Comparison of ENCODE assay signal across 8 cellular contexts in the genomic region with DNA sequence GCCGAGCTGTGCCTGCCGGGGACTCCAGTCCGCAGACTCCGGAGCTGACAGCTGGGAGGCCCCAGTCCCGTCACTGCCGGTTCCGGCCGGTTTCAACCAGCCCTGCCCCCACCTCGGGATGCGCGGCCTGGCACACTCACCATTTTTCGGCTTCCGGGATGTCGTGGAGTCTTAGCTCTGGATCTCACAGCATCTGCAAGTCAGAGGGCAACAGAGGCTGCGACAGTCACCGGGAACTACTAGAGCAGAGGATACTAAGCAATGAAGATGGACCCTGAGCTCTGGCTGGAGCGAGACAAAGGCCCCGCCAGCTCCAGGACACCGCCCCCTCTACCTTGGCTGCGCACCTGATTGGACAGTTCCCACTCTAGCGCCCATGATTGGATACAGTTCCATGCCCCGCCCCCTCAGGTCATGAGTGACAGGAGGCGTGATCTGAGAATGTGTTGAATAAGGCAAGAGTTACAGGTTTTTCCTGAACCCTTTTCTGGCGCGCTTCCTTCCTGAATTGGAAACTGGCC. TPM values are rescaled to one million over a fixed set of nuclear protein-coding genes. Genes with fewer than 3 reads are reported as not detected.
A peak's percentile ranks its signal among the peaks of the same experiment; 100 is the strongest.
DNase-seq lines count a peak whose midpoint lies in the region; ATAC-seq and TF ChIP-seq lines count a peak whose summit lies in the region.

A gene (minus strand): TSS at position 303 of the 521 bp plus-strand sequence. CDS start 160 bp downstream, at position 143.

- peaks cover 0 to 4% of the 10 kb centered on the region in 2 donors for H3K27me3 Mint-ChIP-seq in T-cell

- TF ChIP-seq CTCF in LNCaP clone FGC (IDR thresholded peaks at IDR 0.05; ENCODE audit: control insufficient read depth, extremely low read depth, insufficient read depth): no peak
- no peak for TF ChIP-seq CTCF in upper lobe of left lung (IDR thresholded peaks at IDR 0.05)

- ATAC-seq in GM21825 (IDR thresholded peaks at IDR 0.05; ENCODE audit: unreplicated experiment) (peak; percentile 95), T-cell (replicated peaks in 1 of 4) (peak; percentile 98 to 100 (median 100)), left ventricle myocardium superior (peak; percentile 99), upper lobe of left lung (ENCODE audit: low FRiP score in 2 of 2) (peak; percentile 99 to 100)

- H3K9me3 Mint-ChIP-seq in T-cell: no peaks in the 10 kb centered on the region

- CTCF ChIA-PET in T-cell (lab: Charles Lee): interaction anchor here in 1 of 2 donors (0.8 kb wide), 2 partner anchors 13 to 199 kb away, joined by 4 to 5 read pairs; no protein-coding TSS in a partner anchor

- peak within 1 kb of the TSS; percentile 73 for H3K4me3 ChIP-seq in LNCaP clone FGC (ENCODE audit: low read depth, low read length)
- peak within 1 kb of the TSS; percentile 48 to 86 (median 76) for H3K4me3 ChIP-seq in upper lobe of left lung

- no peaks in the 10 kb centered on the region for H3K27me3 ChIP-seq in upper lobe of left lung

- H3K9me3 ChIP-seq in upper lobe of left lung: no peaks in the 10 kb centered on the region

- peaks cover under 1% of the 10 kb centered on the region for H3K36me3 Mint-ChIP-seq in T-cell

- 1 to 5% methylated on average over 5 to 19 of the region's 25 CpGs for WGBS in upper lobe of left lung, 2 donors

- peak; percentile 96 for DNase-seq in DMS79 (lab: John Stamatoyannopoulos, UW)
- DNase-seq in LNCaP clone FGC (ENCODE audit: low read depth): peak; percentile 97
- DNase-seq in T-cell: peak; percentile 85 to 96 (median 93)
- peak; percentile 59 to 97 (median 90) for DNase-seq in amygdala (lab: John Stamatoyannopoulos, UW)
- peak; percentile 96 for DNase-seq in left ventricle myocardium superior
- peak; percentile 97 for DNase-seq in posterior vena cava (ENCODE audit: low spot score)
- DNase-seq in upper lobe of left lung: peak; percentile 93 to 94

- peak within 1 kb of the TSS; percentile 85 to 94 (median 94) for H3K4me3 Mint-ChIP-seq in T-cell

- POLR2A ChIA-PET in T-cell (lab: Charles Lee): interaction anchor here (0.7 to 1.6 kb wide), 4 partner anchors 13 to 174 kb away, joined by 3 to 8 read pairs (median 4); a partner anchor contains a TSS

- TF ChIP-seq POLR2A in upper lobe of left lung (IDR thresholded peaks at IDR 0.05): peak in 2 of 4 donors; percentile 52 to 54

- peaks cover 17 to 23% (median 17%) of the 10 kb centered on the region in 3 donors for H3K4me1 Mint-ChIP-seq in T-cell

- TF ChIP-seq EP300 in upper lobe of left lung (IDR thresholded peaks at IDR 0.05): peak in 1 of 4 donors; percentile 31

- intact Hi-C loops in left ventricle myocardium superior (cut with micrococcal nuclease): no loop called here
- intact Hi-C loops in posterior vena cava (cut with DNase I): no loop called here

- H3K36me3 ChIP-seq in upper lobe of left lung: peaks cover 0 to 3% (median 0%) of the 10 kb centered on the region in 4 donors

- peak within 1 kb of the TSS; percentile 85 to 90 for H3K27ac Mint-ChIP-seq in T-cell

- H3K27ac ChIP-seq in upper lobe of left lung: peak within 1 kb of the TSS; percentile 70 to 87 (median 78)

- H3K4me1 ChIP-seq in upper lobe of left lung: peaks cover 5 to 20% (median 8%) of the 10 kb centered on the region in 4 donors

RNA-seq across cellular contexts. Expression of the gene that starts here (rescaled TPM):
- total RNA-seq in T-cell (10 to 100 TPM in 2 of 5 donors, 1 to 10 TPM in 3; 7.5 to 14.4 (median 9.0) TPM), left ventricle myocardium superior (6.6 TPM), posterior vena cava (1 to 10 TPM; 5.5 to 7.1 TPM), upper lobe of left lung (10 to 100 TPM in 1 of 6 donors, 1 to 10 TPM in 5; 4.1 to 10.8 (median 5.9) TPM)

Comparison
In these comparisons a context has a peak if more than half of its experiments do, and no peak if none do; other contexts are left out.
1. Peak in every context shown above with its lines: DNase-seq, ATAC-seq, H3K4me3 ChIP-seq and H3K27ac ChIP-seq.